Comparison of ENCODE assay signal across 1 cellular context in genomic region chr6:157989541-157990289, GRCh38.
A peak's percentile ranks its signal among the peaks of the same experiment; 100 is the strongest.
TF ChIP-seq lines count a peak whose summit lies in the region.

No MANE protein-coding gene starts in this region.

TF ChIP-seq in HepG2, 621 proteins besides CTCF, POLR2A, EP300 and RAD21 (continued from another document):
- TF ChIP-seq ZNF574 (CRISPR knock-in tag; IDR thresholded peaks at IDR 0.05), result peak; percentile 25; the same call in 1 of the 2 replicates
TF ChIP-seq in HepG2: peak in this region for 37.
